In genomic region chr14:100022772-100023451, GRCh38 we compare ENCODE assay signal across 11 cellular contexts. TPM values are rescaled to one million over a fixed set of nuclear protein-coding genes. Genes with fewer than 3 reads are reported as not detected.
DNase-seq lines count a peak whose midpoint lies in the region; ATAC-seq and TF ChIP-seq lines count a peak whose summit lies in the region.
"Had no signal": no experiment of that assay in that cellular context is flagged by ENCODE, and none has a peak within 500 bp of the region (broad histone marks: within the 10 kb centered on the region; RNA-seq: fewer than 3 reads in every experiment).

No MANE protein-coding gene starts in this region.

- intact Hi-C loops in heart right ventricle (cut with DNase I) (no loop called here), uterus (cut with DNase I; ENCODE audit: low total_unique reads) (no loop called here)

- TF ChIP-seq POLR2A in uterus (IDR thresholded peaks at IDR 0.05), result no peak

- ATAC-seq in heart right ventricle, result peak in 6 of 8 donors; percentile 33 to 72 (median 48)
- ATAC-seq in stimulated activated naive CD8-positive, alpha-beta T cell treated with anti-CD3 and anti-CD28 coated beads, Interleukin-15, Interleukin-2, amounts not matched to agents 100 U/mL and 50 U/mL, for 24 hours, result no peak
- no peak for ATAC-seq in HG03378 (IDR thresholded peaks at IDR 0.05; ENCODE audit: unreplicated experiment)
- ATAC-seq: A549 had no signal

- no peak for TF ChIP-seq CTCF in heart right ventricle (IDR thresholded peaks at IDR 0.05)
- TF ChIP-seq CTCF in uterus (IDR thresholded peaks at IDR 0.05), result no peak

- no peaks in the 10 kb centered on the region for H3K9me3 ChIP-seq in heart right ventricle
- H3K9me3 ChIP-seq in uterus, result no peaks in the 10 kb centered on the region
- H3K9me3 ChIP-seq: A549, adrenal gland had no signal

- H3K27ac ChIP-seq in heart right ventricle (peak overlapping the region in 1 of 10 donors; percentile 32), uterus (peak overlapping the region in 1 of 2 donors; percentile 59)
- H3K27ac ChIP-seq: adrenal gland had no signal

- H3K4me1 ChIP-seq in heart right ventricle (peaks cover 0 to 74% (median 34%) of the 10 kb centered on the region in 9 donors), uterus (peaks cover 0 to 8% of the 10 kb centered on the region in 2 donors)

- H3K4me3 ChIP-seq in heart right ventricle (no peak overlapping the region), uterus (no peak overlapping the region)
- H3K4me3 ChIP-seq: A549, adrenal gland had no signal

- no peaks in the 10 kb centered on the region for H3K27me3 ChIP-seq in heart right ventricle
- no peaks in the 10 kb centered on the region for H3K27me3 ChIP-seq in uterus
- H3K27me3 ChIP-seq: adrenal gland had no signal

- H3K36me3 ChIP-seq in heart right ventricle (no peaks in the 10 kb centered on the region), uterus (no peaks in the 10 kb centered on the region)
- H3K36me3 ChIP-seq: adrenal gland had no signal

- DNase-seq in NCI-H1417 (lab: John Stamatoyannopoulos, UW), result peak in 2 of 3 experiments; percentile 61 to 89
- no peak for DNase-seq in NCI-H1417 treated with DMSO at 0.1 percent for 48 hours (lab: John Stamatoyannopoulos, UW)
- peak; percentile 21 for DNase-seq in RPMI7951 (ENCODE audit: low read depth)
- DNase-seq in heart right ventricle, result no peak
- peak; percentile 62 to 76 for DNase-seq in uterus
- DNase-seq in NCI-H510A (lab: John Stamatoyannopoulos, UW), result no peak
- DNase-seq in stimulated activated naive CD8-positive, alpha-beta T cell treated with anti-CD3 and anti-CD28 coated beads, Interleukin-15, Interleukin-2, amounts not matched to agents 100 U/mL and 50 U/mL, for 24 hours, result no peak
- DNase-seq: NCI-H526 had no signal

- 58 to 66% methylated on average over 12 of the region's 12 CpGs for WGBS in heart right ventricle, 2 donors

RNA-seq across cellular contexts. Expression of gene EVL, which starts 42.3 kb away (rescaled TPM):
- total RNA-seq in RPMI7951 (2014; rRNA removed; shearing (Covaris generic)), result 2.2 and 2.9 TPM in 2 replicates
- total RNA-seq in heart right ventricle (10 to 100 TPM; 32.2 to 79.4 (median 50.7) TPM), uterus (100 to 1,000 TPM in 1 of 4 donors, 10 to 100 TPM in 3; 22.1 to 133 (median 67.5) TPM)
- polyA plus RNA-seq in heart right ventricle, result 10 to 100 TPM; 26.0 to 47.5 TPM

Comparison
In these comparisons a context has a peak if more than half of its experiments do, and no peak if none do; other contexts are left out.
1. DNase-seq: peak in NCI-H1417 (2 of 3), RPMI7951 (single experiment) and uterus (2 of 2); none in NCI-H1417 treated with DMSO at 0.1 percent for 48 hours (single experiment), heart right ventricle (0 of 2), NCI-H510A (single experiment) and stimulated activated naive CD8-positive, alpha-beta T cell treated with anti-CD3 and anti-CD28 coated beads, Interleukin-15, Interleukin-2, amounts not matched to agents 100 U/mL and 50 U/mL, for 24 hours (single experiment).
2. ATAC-seq: peak in heart right ventricle (6 of 8); none in stimulated activated naive CD8-positive, alpha-beta T cell treated with anti-CD3 and anti-CD28 coated beads, Interleukin-15, Interleukin-2, amounts not matched to agents 100 U/mL and 50 U/mL, for 24 hours (single experiment) and HG03378 (single experiment).